In genomic region chr11:68226421-68226820, GRCh38 we compare ENCODE assay signal across 1 cellular context.
TF ChIP-seq lines count a peak whose summit lies in the region.

No MANE protein-coding gene starts in this region.

TF ChIP-seq in K562, 482 proteins besides CTCF, POLR2A, EP300 and RAD21:
- TF ChIP-seq EGR1 (conservative IDR thresholded peaks at IDR 0.05), result no peak
- TF ChIP-seq MEF2D (tag; conservative IDR thresholded peaks at IDR 0.05; ENCODE audit: low read depth), result no peak
- no peak for TF ChIP-seq ZSCAN29 (IDR thresholded peaks at IDR 0.05)
- TF ChIP-seq, protein P1, sequence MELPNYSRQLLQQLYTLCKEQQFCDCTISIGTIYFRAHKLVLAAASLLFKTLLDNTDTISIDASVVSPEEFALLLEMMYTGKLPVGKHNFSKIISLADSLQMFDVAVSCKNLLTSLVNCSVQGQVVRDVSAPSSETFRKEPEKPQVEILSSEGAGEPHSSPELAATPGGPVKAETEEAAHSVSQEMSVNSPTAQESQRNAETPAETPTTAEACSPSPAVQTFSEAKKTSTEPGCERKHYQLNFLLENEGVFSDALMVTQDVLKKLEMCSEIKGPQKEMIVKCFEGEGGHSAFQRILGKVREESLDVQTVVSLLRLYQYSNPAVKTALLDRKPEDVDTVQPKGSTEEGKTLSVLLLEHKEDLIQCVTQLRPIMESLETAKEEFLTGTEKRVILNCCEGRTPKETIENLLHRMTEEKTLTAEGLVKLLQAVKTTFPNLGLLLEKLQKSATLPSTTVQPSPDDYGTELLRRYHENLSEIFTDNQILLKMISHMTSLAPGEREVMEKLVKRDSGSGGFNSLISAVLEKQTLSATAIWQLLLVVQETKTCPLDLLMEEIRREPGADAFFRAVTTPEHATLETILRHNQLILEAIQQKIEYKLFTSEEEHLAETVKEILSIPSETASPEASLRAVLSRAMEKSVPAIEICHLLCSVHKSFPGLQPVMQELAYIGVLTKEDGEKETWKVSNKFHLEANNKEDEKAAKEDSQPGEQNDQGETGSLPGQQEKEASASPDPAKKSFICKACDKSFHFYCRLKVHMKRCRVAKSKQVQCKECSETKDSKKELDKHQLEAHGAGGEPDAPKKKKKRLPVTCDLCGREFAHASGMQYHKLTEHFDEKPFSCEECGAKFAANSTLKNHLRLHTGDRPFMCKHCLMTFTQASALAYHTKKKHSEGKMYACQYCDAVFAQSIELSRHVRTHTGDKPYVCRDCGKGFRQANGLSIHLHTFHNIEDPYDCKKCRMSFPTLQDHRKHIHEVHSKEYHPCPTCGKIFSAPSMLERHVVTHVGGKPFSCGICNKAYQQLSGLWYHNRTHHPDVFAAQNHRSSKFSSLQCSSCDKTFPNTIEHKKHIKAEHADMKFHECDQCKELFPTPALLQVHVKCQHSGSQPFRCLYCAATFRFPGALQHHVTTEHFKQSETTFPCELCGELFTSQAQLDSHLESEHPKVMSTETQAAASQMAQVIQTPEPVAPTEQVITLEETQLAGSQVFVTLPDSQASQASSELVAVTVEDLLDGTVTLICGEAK (IDR thresholded peaks at IDR 0.05), result no peak
- TF ChIP-seq, protein P1 (CRISPR knock-in tag; IDR thresholded peaks at IDR 0.05), result no peak
- no peak for TF ChIP-seq POLR2H (tag; IDR thresholded peaks at IDR 0.05; ENCODE audit: low read depth)
- no peak for TF ChIP-seq MNT (conservative IDR thresholded peaks at IDR 0.05)
- TF ChIP-seq NFXL1 (CRISPR knock-in tag; IDR thresholded peaks at IDR 0.05), result no peak
- no peak for TF ChIP-seq SNRNP70 (optimal IDR thresholded peaks at IDR 0.05; ENCODE audit: low read depth, low read length)
